In genomic region chr6:4360920-4361319, GRCh38 we compare ENCODE assay signal across 34 cellular contexts.
"Had no signal": no experiment of that assay in that cellular context is flagged by ENCODE, and none has a peak within 500 bp of the region (broad histone marks: within the 10 kb centered on the region; RNA-seq: fewer than 3 reads in every experiment).

No MANE protein-coding gene starts in this region.

- H3K4me3 ChIP-seq: MG63 had no signal

- H3K27ac Mint-ChIP-seq: activated CD4-positive, alpha-beta memory T cell treated with anti-CD3 and anti-CD28 coated beads, Interleukin-2, amount 10 ng/mL, durations not matched to agents 7 days and 5 days; activated CD8-positive, alpha-beta memory T cell treated with anti-CD3 and anti-CD28 coated beads, Interleukin-2, amount 10 ng/mL, durations not matched to agents 7 days and 5 days; activated naive CD4-positive, alpha-beta T cell treated with anti-CD3 and anti-CD28 coated beads, Interleukin-2, amount 10 ng/mL, durations not matched to agents 7 days and 5 days; activated naive CD8-positive, alpha-beta T cell; activated naive CD8-positive, alpha-beta T cell treated with anti-CD3 and anti-CD28 coated beads, Interleukin-2, amount 50 U/mL, for 24 hours had no signal

- ATAC-seq: activated CD8-positive, alpha-beta memory T cell treated with anti-CD3 and anti-CD28 coated beads, Interleukin-2, amount 10 ng/mL, durations not matched to agents 7 days and 5 days; activated naive CD8-positive, alpha-beta T cell treated with anti-CD3 and anti-CD28 coated beads, Interleukin-2, amount 50 U/mL, for 24 hours; PC-3; Right ventricle myocardium inferior had no signal

- FAIRE-seq: bronchial epithelial cell, RCC 7860 had no signal

- H3K27me3 ChIP-seq: MG63 had no signal

- H3K27ac ChIP-seq: RWPE1, WERI-Rb-1 had no signal

- H3K36me3 Mint-ChIP-seq: activated CD8-positive, alpha-beta memory T cell treated with anti-CD3 and anti-CD28 coated beads, Interleukin-2, amount 10 ng/mL, durations not matched to agents 7 days and 5 days; activated naive CD4-positive, alpha-beta T cell treated with anti-CD3 and anti-CD28 coated beads, Interleukin-2, amount 10 ng/mL, durations not matched to agents 7 days and 5 days; activated naive CD8-positive, alpha-beta T cell; brain had no signal

- H3K4me1 Mint-ChIP-seq: activated naive CD4-positive, alpha-beta T cell treated with anti-CD3 and anti-CD28 coated beads, Interleukin-2, amount 10 ng/mL, durations not matched to agents 7 days and 5 days had no signal

- H3K27me3 Mint-ChIP-seq: activated CD4-positive, alpha-beta memory T cell treated with anti-CD3 and anti-CD28 coated beads, Interleukin-2, amount 10 ng/mL, durations not matched to agents 7 days and 5 days; activated CD8-positive, alpha-beta memory T cell treated with anti-CD3 and anti-CD28 coated beads, Interleukin-2, amount 10 ng/mL, durations not matched to agents 7 days and 5 days had no signal

- H3K36me3 ChIP-seq: MG63, WERI-Rb-1 had no signal

- DNase-seq: activated CD4-positive, alpha-beta memory T cell treated with anti-CD3 and anti-CD28 coated beads, Interleukin-2, amount 10 ng/mL, durations not matched to agents 7 days and 5 days; activated CD4-positive, alpha-beta T cell treated with anti-CD3 and anti-CD28 coated beads for 1 hour; activated CD4-positive, alpha-beta T cell treated with anti-CD3 and anti-CD28 coated beads for 48 hours; activated CD4-positive, CD25-positive, alpha-beta regulatory T cell; activated CD8-positive, alpha-beta memory T cell treated with anti-CD3 and anti-CD28 coated beads for 24 hours; activated CD8-positive, alpha-beta memory T cell treated with anti-CD3 and anti-CD28 coated beads, Interleukin-2, amount 10 ng/mL, durations not matched to agents 7 days and 5 days; activated CD8-positive, alpha-beta memory T cell treated with anti-CD3 and anti-CD28 coated beads, Interleukin-2, amount 50 U/mL, for 48 hours; activated effector memory CD4-positive, alpha-beta T cell treated with Interleukin-2 at 50 U/mL for 16 hours; activated naive CD4-positive, alpha-beta T cell treated with anti-CD3 and anti-CD28 coated beads, Interleukin-2, amount 10 ng/mL, durations not matched to agents 7 days and 5 days; activated naive CD8-positive, alpha-beta T cell treated with anti-CD3 and anti-CD28 coated beads, Interleukin-2, amount 50 U/mL, for 24 hours; activated T-cell treated with anti-CD3 and anti-CD28 coated beads, Interleukin-2, amount 50 U/mL, for 48 hours; anterior cingulate cortex; caudate nucleus; cerebellar nuclear complex; MG63; NCI-H1048; NCI-H1105 treated with DMSO at 0.1 percent for 48 hours; NCI-H1436 treated with DMSO at 0.1 percent for 48 hours; NCI-H1694 treated with DMSO at 0.1 percent for 48 hours; NCI-H2029; NCI-H345; NCI-H526; NCI-H748 treated with DMSO at 0.1 percent for 48 hours; NK-92 treated with Interleukin-12 subunit alpha and Interleukin-12 subunit beta, amount 100 ng/mL, for 24 hours; PC-3; SIG-M5; T1000; WERI-Rb-1 had no signal

- H3K9me3 ChIP-seq: MG63 had no signal

- H3K4me3 Mint-ChIP-seq: activated CD4-positive, alpha-beta memory T cell treated with anti-CD3 and anti-CD28 coated beads, Interleukin-2, amount 10 ng/mL, durations not matched to agents 7 days and 5 days; activated CD8-positive, alpha-beta memory T cell treated with anti-CD3 and anti-CD28 coated beads, Interleukin-2, amount 10 ng/mL, durations not matched to agents 7 days and 5 days; activated naive CD4-positive, alpha-beta T cell treated with anti-CD3 and anti-CD28 coated beads, Interleukin-2, amount 10 ng/mL, durations not matched to agents 7 days and 5 days; activated naive CD8-positive, alpha-beta T cell; activated naive CD8-positive, alpha-beta T cell treated with anti-CD3 and anti-CD28 coated beads, Interleukin-2, amount 50 U/mL, for 24 hours; brain had no signal
